Comparison of ENCODE assay signal across 8 cellular contexts in the genomic region with DNA sequence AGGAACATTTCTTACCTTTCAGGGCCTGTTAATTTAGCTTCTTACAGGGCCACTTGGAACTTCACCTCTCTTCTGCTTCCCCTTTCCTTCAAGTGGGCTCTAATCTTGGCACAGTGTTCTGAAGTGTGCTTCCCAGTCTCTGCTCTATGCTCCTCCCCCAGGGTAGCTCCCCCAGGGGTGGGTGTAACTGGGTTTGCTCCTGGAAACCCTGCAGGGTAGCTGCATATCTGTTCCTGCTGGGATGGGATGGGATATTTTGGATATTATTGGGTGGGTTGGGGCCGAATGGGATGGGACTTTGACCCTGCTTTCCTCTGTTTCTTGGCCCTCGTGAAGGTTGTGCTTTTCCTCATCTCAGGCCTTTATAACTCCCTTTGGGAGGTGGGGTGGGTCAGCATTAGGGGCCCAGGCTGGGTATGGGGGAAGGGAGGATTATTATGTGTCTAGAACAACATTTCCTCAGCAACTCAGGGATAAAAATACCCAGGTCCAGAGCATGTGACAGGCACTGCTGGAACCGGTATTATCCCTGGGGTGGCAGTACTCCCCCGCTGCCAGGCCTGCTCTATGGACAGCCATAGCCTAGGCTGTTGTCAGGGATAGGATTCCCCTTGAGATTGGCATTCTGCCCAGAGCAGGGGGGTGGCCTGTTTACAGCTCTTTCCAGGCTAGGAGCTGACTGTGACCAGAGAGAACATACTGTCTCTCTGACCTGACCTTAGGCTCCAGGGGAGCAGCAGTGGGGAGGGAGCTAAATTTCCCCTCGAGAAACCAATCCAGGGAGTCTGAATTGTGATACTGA. TPM values are rescaled to one million over a fixed set of nuclear protein-coding genes. Genes with fewer than 3 reads are reported as not detected.
DNase-seq lines count a peak whose midpoint lies in the region; ATAC-seq and TF ChIP-seq lines count a peak whose summit lies in the region.

No MANE protein-coding gene starts in this region.

- CTCF ChIA-PET in activated naive CD4-positive, alpha-beta T cell treated with anti-CD3 and anti-CD28 coated beads, Interleukin-2, amount 10 ng/mL, durations not matched to agents 7 days and 5 days (lab: Charles Lee), result interaction anchor here (0.8 kb wide), 1 partner anchor 11 kb away, joined by 3 read pairs; no protein-coding TSS in a partner anchor
- CTCF ChIA-PET in GM10248 (lab: Yijun Ruan, JAX), result interaction anchor here (1.0 to 17.2 kb wide), 3 partner anchors 20 to 27 kb away, joined by 4 to 214 read pairs (median 8); no protein-coding TSS in a partner anchor

- H3K9me3 ChIP-seq in SJCRH30 (replicated peaks) (no peaks in the 10 kb centered on the region), endodermal cell (ENCODE audit: control insufficient read depth, low read length) (no peaks in the 10 kb centered on the region), mucosa of stomach (ENCODE audit: control insufficient read depth, low read length) (no peaks in the 10 kb centered on the region)

- no peak overlapping the region for H3K4me3 Mint-ChIP-seq in activated naive CD4-positive, alpha-beta T cell treated with anti-CD3 and anti-CD28 coated beads, Interleukin-2, amount 10 ng/mL, durations not matched to agents 7 days and 5 days
- H3K4me3 Mint-ChIP-seq in endodermal cell, result no peak overlapping the region

- no peak for DNase-seq in activated naive CD4-positive, alpha-beta T cell treated with anti-CD3 and anti-CD28 coated beads, Interleukin-2, amount 10 ng/mL, durations not matched to agents 7 days and 5 days
- no peak for DNase-seq in activated naive CD4-positive, alpha-beta T cell treated with anti-CD3 and anti-CD28 coated beads, Interleukin-2, amount 50 U/mL, for 16 hours
- DNase-seq in SJCRH30, result peak; percentile 84 to 85
- peak; percentile 65 for DNase-seq in endodermal cell
- DNase-seq in stimulated activated CD4-positive, alpha-beta T cell treated with anti-CD3 and anti-CD28 coated beads, Interleukin-1b, Interleukin-23, amount 100 ng/mL, for 48 hours, result no peak
- DNase-seq in GM10248 (ENCODE audit: extremely low spot score), result no peak

- peaks cover 64% of the 10 kb centered on the region for H3K4me1 Mint-ChIP-seq in activated naive CD4-positive, alpha-beta T cell treated with anti-CD3 and anti-CD28 coated beads, Interleukin-2, amount 10 ng/mL, durations not matched to agents 7 days and 5 days
- peaks cover 71% of the 10 kb centered on the region for H3K4me1 Mint-ChIP-seq in endodermal cell

- peaks cover under 1% of the 10 kb centered on the region for H3K27me3 Mint-ChIP-seq in activated naive CD4-positive, alpha-beta T cell treated with anti-CD3 and anti-CD28 coated beads, Interleukin-2, amount 10 ng/mL, durations not matched to agents 7 days and 5 days
- no peaks in the 10 kb centered on the region for H3K27me3 Mint-ChIP-seq in endodermal cell (ENCODE audit: insufficient read depth)

- H3K27ac ChIP-seq in SJCRH30, result no peak overlapping the region
- peak overlapping the region; percentile 70 for H3K27ac ChIP-seq in endodermal cell (ENCODE audit: low read depth, low read length)

- H3K36me3 ChIP-seq in SJCRH30 (peaks cover 37% of the 10 kb centered on the region), endodermal cell (ENCODE audit: control insufficient read depth, insufficient read depth, low read length) (peaks cover 69% of the 10 kb centered on the region), mucosa of stomach (ENCODE audit: control insufficient read depth, insufficient read depth, low read length) (peaks cover 18% of the 10 kb centered on the region)

- ATAC-seq in HG02623 (IDR thresholded peaks at IDR 0.05; ENCODE audit: unreplicated experiment), result no peak

- TF ChIP-seq CTCF in endodermal cell (conservative IDR thresholded peaks at IDR 0.05) (no peak), GM10248 (IDR thresholded peaks at IDR 0.05; ENCODE audit: control extremely low read depth, extremely low read depth, low read depth, missing control alignments) (no peak)

- H3K4me3 ChIP-seq in SJCRH30 (no peak overlapping the region), endodermal cell (ENCODE audit: low read length) (peak overlapping the region; percentile 45), mucosa of stomach (ENCODE audit: low read length) (no peak overlapping the region)

- no peak overlapping the region for H3K9ac ChIP-seq in endodermal cell (ENCODE audit: extremely low read depth, low read length, poor library complexity, severe bottlenecking)
- peak overlapping the region; percentile 24 for H3K9ac ChIP-seq in mucosa of stomach (ENCODE audit: low read length)

- H3K27me3 ChIP-seq in SJCRH30 (no peaks in the 10 kb centered on the region), endodermal cell (ENCODE audit: control insufficient read depth, insufficient read depth, low read length, poor library complexity, severe bottlenecking) (no peaks in the 10 kb centered on the region), mucosa of stomach (ENCODE audit: control insufficient read depth, insufficient read depth, low read length) (no peaks in the 10 kb centered on the region)

- peaks cover 48% of the 10 kb centered on the region for H3K4me1 ChIP-seq in SJCRH30
- H3K4me1 ChIP-seq in endodermal cell (ENCODE audit: control insufficient read depth, insufficient read depth, low read length), result peaks cover 32% of the 10 kb centered on the region
- H3K4me1 ChIP-seq in mucosa of stomach (ENCODE audit: control insufficient read depth, insufficient read depth, low read length), result peaks cover 62% of the 10 kb centered on the region

- H3K9me3 Mint-ChIP-seq in activated naive CD4-positive, alpha-beta T cell treated with anti-CD3 and anti-CD28 coated beads, Interleukin-2, amount 10 ng/mL, durations not matched to agents 7 days and 5 days, result no peaks in the 10 kb centered on the region
- H3K9me3 Mint-ChIP-seq in endodermal cell, result no peaks in the 10 kb centered on the region

- WGBS in endodermal cell (ENCODE audit: insufficient coverage in 1 of 2, insufficient read length in 1 of 2), 2 experiments, result 76 to 86% methylated on average over 2 to 5 of the region's 5 CpGs

- POLR2A ChIA-PET in GM10248 (lab: Yijun Ruan, JAX), result interaction anchor here (0.6 kb wide), 1 partner anchor 24 kb away, joined by 3 read pairs; no protein-coding TSS in a partner anchor

- H3K27ac Mint-ChIP-seq in activated naive CD4-positive, alpha-beta T cell treated with anti-CD3 and anti-CD28 coated beads, Interleukin-2, amount 10 ng/mL, durations not matched to agents 7 days and 5 days, result peak overlapping the region; percentile 5
- peak overlapping the region; percentile 89 for H3K27ac Mint-ChIP-seq in endodermal cell

- H3K36me3 Mint-ChIP-seq in activated naive CD4-positive, alpha-beta T cell treated with anti-CD3 and anti-CD28 coated beads, Interleukin-2, amount 10 ng/mL, durations not matched to agents 7 days and 5 days, result peaks cover 58% of the 10 kb centered on the region
- peaks cover 45% of the 10 kb centered on the region for H3K36me3 Mint-ChIP-seq in endodermal cell (ENCODE audit: low read depth)

RNA-seq across cellular contexts. Expression of a gene that starts 5.0 kb away (rescaled TPM):
- 75.1 and 78.1 TPM in 2 replicates for total RNA-seq in SJCRH30 (2014; rRNA removed; shearing (Covaris generic))
- 100 to 1,000 TPM; 122 to 135 TPM for total RNA-seq in endodermal cell
- 123 TPM for polyA plus RNA-seq in endodermal cell (2013, experiment 1 of 2)
- polyA plus RNA-seq in endodermal cell (2013, experiment 2 of 2), result 113 TPM

RNA-seq across cellular contexts. Expression of a gene that starts 15.6 kb away (rescaled TPM):
- total RNA-seq in SJCRH30 (2014; rRNA removed; shearing (Covaris generic)), result 0.32 TPM in 1 of 2 replicates, not detected in the other
- not detected for total RNA-seq in endodermal cell
- polyA plus RNA-seq in endodermal cell (2013, experiment 1 of 2), result 9.0 TPM
- polyA plus RNA-seq in endodermal cell (2013, experiment 2 of 2), result 1.4 TPM

RNA-seq across cellular contexts. Expression of a gene that starts 48.1 kb away (rescaled TPM):
- 148 and 149 TPM in 2 replicates for total RNA-seq in SJCRH30 (2014; rRNA removed; shearing (Covaris generic))
- 100 to 1,000 TPM; 173 to 230 TPM for total RNA-seq in endodermal cell
- polyA plus RNA-seq in endodermal cell (2013, experiment 1 of 2), result 245 TPM
- 229 TPM for polyA plus RNA-seq in endodermal cell (2013, experiment 2 of 2)

RNA-seq across cellular contexts. Expression of a gene that starts 54.4 kb away (rescaled TPM):
- 15.3 and 16.1 TPM in 2 replicates for total RNA-seq in SJCRH30 (2014; rRNA removed; shearing (Covaris generic))
- total RNA-seq in endodermal cell, result 10 to 100 TPM; 19.7 to 20.5 TPM
- 16.2 TPM for polyA plus RNA-seq in endodermal cell (2013, experiment 1 of 2)
- 13.6 TPM for polyA plus RNA-seq in endodermal cell (2013, experiment 2 of 2)

Comparison
In these comparisons a context has a peak if more than half of its experiments do, and no peak if none do; other contexts are left out.
1. DNase-seq: peak in SJCRH30 (2 of 2) and endodermal cell (single experiment); none in activated naive CD4-positive, alpha-beta T cell treated with anti-CD3 and anti-CD28 coated beads, Interleukin-2, amount 10 ng/mL, durations not matched to agents 7 days and 5 days (single experiment), activated naive CD4-positive, alpha-beta T cell treated with anti-CD3 and anti-CD28 coated beads, Interleukin-2, amount 50 U/mL, for 16 hours (single experiment), stimulated activated CD4-positive, alpha-beta T cell treated with anti-CD3 and anti-CD28 coated beads, Interleukin-1b, Interleukin-23, amount 100 ng/mL, for 48 hours (single experiment) and GM10248 (single experiment).